ENCODE assay signal across 11 cellular contexts in genomic region chr4:139207873-139208403, GRCh38. TPM values are rescaled to one million over a fixed set of nuclear protein-coding genes. Genes with fewer than 3 reads are reported as not detected.
A peak's percentile ranks its signal among the peaks of the same experiment; 100 is the strongest.
DNase-seq lines count a peak whose midpoint lies in the region; ATAC-seq and TF ChIP-seq lines count a peak whose summit lies in the region.
"Had no signal": no experiment of that assay in that cellular context is flagged by ENCODE, and none has a peak within 500 bp of the region (broad histone marks: within the 10 kb centered on the region; RNA-seq: fewer than 3 reads in every experiment).

No MANE protein-coding gene starts in this region.

- no peaks in the 10 kb centered on the region for H3F3A ChIP-seq in SK-N-SH (replicated peaks; ENCODE audit: insufficient read depth)

- no peak overlapping the region for H3K9ac ChIP-seq in mucosa of rectum (ENCODE audit: low read depth in 1 of 2, low read length in 2 of 2)
- H3K9ac ChIP-seq in SK-N-SH, result no peak overlapping the region

- no peaks in the 10 kb centered on the region for H3K9me2 ChIP-seq in SK-N-SH

- TF ChIP-seq EP300 in SK-N-SH (IDR thresholded peaks at IDR 0.05; ENCODE audit: borderline replicate concordance in 1 of 2, low read depth in 1 of 2, low read length in 1 of 2), result no peak

- no peak for DNase-seq in Right ventricle myocardium inferior (ENCODE audit: missing footprints)
- DNase-seq in right cardiac atrium, result no peak
- no peak for DNase-seq in coronary artery (ENCODE audit: low spot score)
- DNase-seq in SK-N-SH, result no peak
- DNase-seq in NCI-H187 treated with DMSO at 0.1 percent for 48 hours (lab: John Stamatoyannopoulos, UW), result no peak
- no peak for DNase-seq in stimulated activated CD4-positive, alpha-beta T cell treated with anti-CD3 and anti-CD28 coated beads, Interleukin-1b, Interleukin-23, amount 100 ng/mL, for 48 hours
- DNase-seq: NCI-H1048 had no signal

- no peak overlapping the region for H2AFZ ChIP-seq in SK-N-SH (ENCODE audit: low read depth)

- H3K36me3 ChIP-seq in mucosa of rectum (ENCODE audit: control insufficient read depth in 2 of 2, insufficient read depth in 2 of 2, low read length in 2 of 2) (no peaks in the 10 kb centered on the region), SK-N-SH (replicated peaks in 1 of 2; ENCODE audit: control insufficient read depth in 1 of 2, insufficient read depth in 2 of 2, low read length in 1 of 2) (no peaks in the 10 kb centered on the region)

- no peaks in the 10 kb centered on the region for H3K9me3 ChIP-seq in right cardiac atrium (ENCODE audit: control insufficient read depth, low read length)
- H3K9me3 ChIP-seq in mucosa of rectum (ENCODE audit: control insufficient read depth in 2 of 2, low read length in 2 of 2), result no peaks in the 10 kb centered on the region
- H3K9me3 ChIP-seq in SK-N-SH, result no peaks in the 10 kb centered on the region
- H3K9me3 ChIP-seq: A549 had no signal

- no peaks in the 10 kb centered on the region for H4K20me1 ChIP-seq in SK-N-SH (ENCODE audit: insufficient read depth)

- no peak overlapping the region for H3K27ac ChIP-seq in right cardiac atrium (ENCODE audit: low read length)
- H3K27ac ChIP-seq in coronary artery, result peak overlapping the region; percentile 17 to 69
- H3K27ac ChIP-seq in mucosa of rectum (ENCODE audit: low read depth in 2 of 2, low read length in 2 of 2), result peak overlapping the region; percentile 13 to 16
- no peak overlapping the region for H3K27ac ChIP-seq in SK-N-SH (ENCODE audit: low read depth in 2 of 2, low read length in 1 of 2)
- H3K27ac ChIP-seq: A549 had no signal

- ATAC-seq in Right ventricle myocardium inferior (peak; percentile 64), right cardiac atrium (no peak), GM21619 (IDR thresholded peaks at IDR 0.05; ENCODE audit: unreplicated experiment) (no peak)
- ATAC-seq: A549; stimulated activated effector memory CD8-positive, alpha-beta T cell treated with anti-CD3 and anti-CD28 coated beads, Interleukin-12 subunit alpha, Interleukin-12 subunit beta, amount 100 ng/mL, for 72 hours had no signal

- POLR2A ChIA-PET in SK-N-SH (lab: Yijun Ruan, JAX), result no interaction called here

- H3K4me2 ChIP-seq in SK-N-SH, result no peak overlapping the region
- H3K4me2 ChIP-seq: A549 had no signal

- H3K27me3 ChIP-seq in right cardiac atrium (ENCODE audit: control insufficient read depth, insufficient read depth), result no peaks in the 10 kb centered on the region
- no peaks in the 10 kb centered on the region for H3K27me3 ChIP-seq in mucosa of rectum (ENCODE audit: control insufficient read depth in 2 of 2, insufficient read depth in 2 of 2, low read length in 2 of 2)
- H3K27me3 ChIP-seq in SK-N-SH (ENCODE audit: insufficient read depth), result no peaks in the 10 kb centered on the region

- TF ChIP-seq CTCF in coronary artery (IDR thresholded peaks at IDR 0.05) (no peak), SK-N-SH (IDR thresholded peaks at IDR 0.05) (no peak)

- CTCF ChIA-PET in SK-N-SH (lab: Yijun Ruan, JAX), result no interaction called here

- 77% methylated on average over 6 of the region's 6 CpGs for WGBS in right cardiac atrium
- WGBS in SK-N-SH (ENCODE audit: low lambda C conversion rate), result 98% methylated on average over 6 of the region's 6 CpGs

- TF ChIP-seq RAD21 in SK-N-SH (IDR thresholded peaks at IDR 0.05; ENCODE audit: low read length), result no peak

- H3K4me1 ChIP-seq in right cardiac atrium (ENCODE audit: control insufficient read depth, insufficient read depth, low read length) (no peaks in the 10 kb centered on the region), mucosa of rectum (ENCODE audit: control insufficient read depth in 2 of 2, insufficient read depth in 2 of 2, low read length in 2 of 2) (no peaks in the 10 kb centered on the region), SK-N-SH (ENCODE audit: control insufficient read depth in 1 of 2, insufficient read depth in 2 of 2, low read depth in 1 of 2, low read length in 1 of 2) (no peaks in the 10 kb centered on the region; a peak in 1 of 4 replicates)
- H3K4me1 ChIP-seq: A549 had no signal

- H3K79me2 ChIP-seq in SK-N-SH (ENCODE audit: insufficient read depth), result no peaks in the 10 kb centered on the region

- intact Hi-C loops in Right ventricle myocardium inferior (cut with DNase I), result no loop called here
- intact Hi-C loops in right cardiac atrium (cut with DNase I), result no loop called here

- H3K4me3 ChIP-seq in right cardiac atrium (ENCODE audit: low read length), result no peak overlapping the region
- H3K4me3 ChIP-seq in coronary artery, result no peak overlapping the region
- no peak overlapping the region for H3K4me3 ChIP-seq in mucosa of rectum (ENCODE audit: low read length in 2 of 2)
- H3K4me3 ChIP-seq in SK-N-SH (ENCODE audit: low read depth in 2 of 2, low read length in 1 of 2), result no peak overlapping the region
- H3K4me3 ChIP-seq: A549 had no signal

TF ChIP-seq in SK-N-SH, 30 proteins besides CTCF, POLR2A, EP300 and RAD21:
- TF ChIP-seq GABPA (IDR thresholded peaks at IDR 0.05; ENCODE audit: low read depth) (no peak), RFX5 (IDR thresholded peaks at IDR 0.05; ENCODE audit: low read length) (no peak), TEAD4 (IDR thresholded peaks at IDR 0.05; ENCODE audit: borderline replicate concordance, insufficient read depth) (no peak), RXRA (IDR thresholded peaks at IDR 0.05; ENCODE audit: borderline replicate concordance, low read depth) (no peak), FOSL2 (IDR thresholded peaks at IDR 0.05; ENCODE audit: borderline replicate concordance, low read depth) (no peak), REST (IDR thresholded peaks at IDR 0.05; ENCODE audit: low read depth, low read length) (no peak), NFIC (IDR thresholded peaks at IDR 0.05; ENCODE audit: borderline replicate concordance) (no peak)

RNA-seq across cellular contexts. Expression of gene ELF2, which starts 30.9 kb away (rescaled TPM):
- 38.0 TPM for total RNA-seq in Right ventricle myocardium inferior
- total RNA-seq in right cardiac atrium, result 10 to 100 TPM; 40.0 to 44.0 (median 42.8) TPM
- 15.6 TPM for polyA plus RNA-seq in right cardiac atrium
- polyA plus RNA-seq in SK-N-SH (2012; rRNA removed), result 14.0 and 19.1 TPM in 2 replicates
- 16.8 and 17.6 TPM in 2 replicates for polyA plus RNA-seq in SK-N-SH (2012; cell fraction: cytosol; rRNA removed)
- polyA plus RNA-seq in SK-N-SH (2012; cell fraction: nucleus; rRNA removed), result 24.5 and 41.2 TPM in 2 replicates

Comparison
In these comparisons a context has a peak if more than half of its experiments do, and no peak if none do; other contexts are left out.
1. H3K27ac ChIP-seq: peak in coronary artery (2 of 2) and mucosa of rectum (2 of 2); none in right cardiac atrium (single experiment) and SK-N-SH (0 of 2).